Comparison of ENCODE assay signal across 21 cellular contexts in genomic region chr22:41364233-41364632, GRCh38. TPM values are rescaled to one million over a fixed set of nuclear protein-coding genes. Genes with fewer than 3 reads are reported as not detected.
A peak's percentile ranks its signal among the peaks of the same experiment; 100 is the strongest.
DNase-seq lines count a peak whose midpoint lies in the region; ATAC-seq, FAIRE-seq and TF ChIP-seq lines count a peak whose summit lies in the region.
"Had no signal": no experiment of that assay in that cellular context is flagged by ENCODE, and none has a peak within 500 bp of the region (broad histone marks: within the 10 kb centered on the region; RNA-seq: fewer than 3 reads in every experiment).

No MANE protein-coding gene starts in this region.

- peaks cover 9% of the 10 kb centered on the region; the same call in 1 of the 2 replicates for H3F3A ChIP-seq in GM23338 (replicated peaks; ENCODE audit: low read depth)

- no peaks in the 10 kb centered on the region for H3K9me2 ChIP-seq in GM23338 (ENCODE audit: insufficient read depth)

- H3K27ac Mint-ChIP-seq in GM23338 (peak overlapping the region; percentile 9; the same call in 1 of the 2 replicates), osteocyte (ENCODE audit: unreplicated experiment) (no peak overlapping the region)
- H3K27ac Mint-ChIP-seq: CD14-positive monocyte; CD8-positive, alpha-beta T cell had no signal

- H3K23ac ChIP-seq in neuronal stem cell (ENCODE audit: low read depth, low read length, poor library complexity), result no peak overlapping the region

- H3K36me3 ChIP-seq in GM23338 (ENCODE audit: insufficient read depth), result no peaks in the 10 kb centered on the region
- H3K36me3 ChIP-seq in neuronal stem cell (replicated peaks in 1 of 2; ENCODE audit: control insufficient read depth in 2 of 2, insufficient read depth in 2 of 2, low read length in 2 of 2), result peaks cover 3 to 7% of the 10 kb centered on the region in 2 donors
- H3K36me3 ChIP-seq: BE2C had no signal

- H2AK5ac ChIP-seq in neuronal stem cell (ENCODE audit: low read depth, low read length), result no peak overlapping the region

- H3K4me1 ChIP-seq in GM23338 (ENCODE audit: insufficient read depth) (peaks cover 29% of the 10 kb centered on the region), neuronal stem cell (ENCODE audit: control insufficient read depth in 2 of 2, insufficient read depth in 1 of 2, low read depth in 1 of 2, low read length in 2 of 2) (peaks cover 16 to 31% of the 10 kb centered on the region in 2 donors)

- no peak overlapping the region for H3K9ac ChIP-seq in neuronal stem cell (ENCODE audit: low read depth, low read length, poor library complexity)

- no peaks in the 10 kb centered on the region; the same call in 2 of the 3 replicates for H3K9me3 Mint-ChIP-seq in GM23338
- H3K9me3 Mint-ChIP-seq in osteocyte (ENCODE audit: unreplicated experiment), result no peaks in the 10 kb centered on the region
- H3K9me3 Mint-ChIP-seq: CD8-positive, alpha-beta T cell had no signal

- peak overlapping the region; percentile 21 for H2BK120ac ChIP-seq in neuronal stem cell (ENCODE audit: low read depth, low read length)

- H3K4me2 ChIP-seq in GM23338 (no peak overlapping the region), neuronal stem cell (ENCODE audit: insufficient read depth, low read length, poor library complexity, severe bottlenecking) (no peak overlapping the region)
- H3K4me2 ChIP-seq: A549 had no signal

- no peaks in the 10 kb centered on the region for H3K9me3 ChIP-seq in neuronal stem cell (replicated peaks in 1 of 2; ENCODE audit: control insufficient read depth in 2 of 2, insufficient read depth in 1 of 2, low read depth in 1 of 2, low read length in 2 of 2)
- H3K9me3 ChIP-seq: A549, BE2C had no signal

- DNase-seq in GM23338 (ENCODE audit: low spot score) (no peak), neuronal stem cell (ENCODE audit: low spot score) (no peak), urothelium cell line (ENCODE audit: low spot score) (no peak), osteocyte (ENCODE audit: extremely low spot score, unreplicated experiment) (no peak)
- DNase-seq in activated CD4-positive, alpha-beta T cell treated with anti-CD3 and anti-CD28 coated beads, Interleukin-2, amount 50 U/mL, for 4 hours, result no peak
- DNase-seq: BE2C; CD8-positive, alpha-beta T cell; COR-L47; DMS153; DMS79 treated with DMSO at 0.1 percent for 48 hours; EL; KBM-7 had no signal

- no peak for TF ChIP-seq CTCF in GM23338 (conservative IDR thresholded peaks at IDR 0.05; ENCODE audit: low read depth in 2 of 2)
- no peak for TF ChIP-seq CTCF in VCaP (conservative IDR thresholded peaks at IDR 0.05)
- no peak for TF ChIP-seq CTCF in osteocyte (IDR thresholded peaks at IDR 0.05)

- H3K27me3 Mint-ChIP-seq in GM23338 (ENCODE audit: insufficient read depth, low read depth, poor library complexity) (peaks cover 3% of the 10 kb centered on the region), osteocyte (ENCODE audit: unreplicated experiment) (no peaks in the 10 kb centered on the region)

- no peak overlapping the region for H3K27ac ChIP-seq in GM23338 (ENCODE audit: low read depth)
- H3K27ac ChIP-seq in VCaP, result 0 out of 2 replicates have a peak overlapping the region, but pooled peaks have one; percentile 18
- H3K27ac ChIP-seq in neuronal stem cell (replicated peaks; ENCODE audit: low read length), result no peak overlapping the region
- H3K27ac ChIP-seq: A549 had no signal

- H3K36me3 Mint-ChIP-seq in GM23338 (ENCODE audit: low read depth) (no peaks in the 10 kb centered on the region), osteocyte (ENCODE audit: unreplicated experiment) (peaks cover 3% of the 10 kb centered on the region)

- H3K4me3 Mint-ChIP-seq in GM23338, result no peak overlapping the region; the same call in 2 of the 3 replicates
- H3K4me3 Mint-ChIP-seq in osteocyte (ENCODE audit: unreplicated experiment), result no peak overlapping the region
- H3K4me3 Mint-ChIP-seq: CD14-positive monocyte; CD8-positive, alpha-beta T cell had no signal

- H3K27me3 ChIP-seq in GM23338 (ENCODE audit: insufficient read depth) (no peaks in the 10 kb centered on the region), neuronal stem cell (ENCODE audit: control insufficient read depth in 3 of 3, insufficient read depth in 3 of 3, low read depth in 1 of 3, low read length in 3 of 3) (peaks cover 0 to 3% (median 0%) of the 10 kb centered on the region in 3 experiments)
- H3K27me3 ChIP-seq: BE2C had no signal

- FAIRE-seq in urothelium cell line (lab: Jason Lieb, UNC), result peak; percentile 20
- FAIRE-seq: A549, D721Med, G401.6, GM12891, HTR-8/SVneo had no signal

- H2BK15ac ChIP-seq in neuronal stem cell (ENCODE audit: low read length), result no peak overlapping the region

- no peak overlapping the region for H3K14ac ChIP-seq in neuronal stem cell (ENCODE audit: low read length)

- H3K79me2 ChIP-seq in GM23338 (replicated peaks; ENCODE audit: insufficient read depth), result no peaks in the 10 kb centered on the region

- H2BK12ac ChIP-seq in neuronal stem cell (ENCODE audit: low read length), result peak overlapping the region; percentile 75

- no peak overlapping the region for H3K18ac ChIP-seq in neuronal stem cell (ENCODE audit: low read length)

- H2BK5ac ChIP-seq in neuronal stem cell (ENCODE audit: low read length), result no peak overlapping the region

- H4K20me1 ChIP-seq in GM23338 (replicated peaks; ENCODE audit: insufficient read depth), result no peaks in the 10 kb centered on the region

- WGBS in neuronal stem cell (ENCODE audit: extremely low coverage in 2 of 2, insufficient read length in 2 of 2, insufficient replicate concordance in 1 of 2), 2 donors, result no CpG with 5 or more reads among the region's 6 CpGs

- H4K8ac ChIP-seq in neuronal stem cell (ENCODE audit: low read depth, low read length), result no peak overlapping the region

- peaks cover 44% of the 10 kb centered on the region for H3K4me1 Mint-ChIP-seq in GM23338
- H3K4me1 Mint-ChIP-seq in osteocyte (ENCODE audit: unreplicated experiment), result peaks cover 16% of the 10 kb centered on the region

- H3K79me1 ChIP-seq in neuronal stem cell (ENCODE audit: low read depth, low read length), result peaks cover 3% of the 10 kb centered on the region

- H4K91ac ChIP-seq in neuronal stem cell (ENCODE audit: low read depth, low read length, poor library complexity), result no peak overlapping the region

- ATAC-seq in GM23338 (no peak), HG03039 (IDR thresholded peaks at IDR 0.05; ENCODE audit: unreplicated experiment) (no peak)
- ATAC-seq: A549; CD8-positive, alpha-beta T cell; HCT116 had no signal

- H3K4me3 ChIP-seq in GM23338 (no peak overlapping the region), neuronal stem cell (ENCODE audit: low read length in 2 of 2) (no peak overlapping the region)
- H3K4me3 ChIP-seq: A549 had no signal

- no peak overlapping the region for H2AFZ ChIP-seq in GM23338
- no peak overlapping the region for H2AFZ ChIP-seq in neuronal stem cell (ENCODE audit: low read length)

- no peak overlapping the region for H3K4ac ChIP-seq in neuronal stem cell (ENCODE audit: low read length)

TF ChIP-seq in GM23338, 12 proteins besides CTCF, POLR2A, EP300 and RAD21 (continues in another document):
- TF ChIP-seq STAT1 (IDR thresholded peaks at IDR 0.05; ENCODE audit: unreplicated experiment), result no peak
- TF ChIP-seq REST (IDR thresholded peaks at IDR 0.05; ENCODE audit: unreplicated experiment), result no peak
- no peak for TF ChIP-seq POLR2AphosphoS5 (IDR thresholded peaks at IDR 0.05; ENCODE audit: low read depth)
- no peak for TF ChIP-seq EZH2 (IDR thresholded peaks at IDR 0.05; ENCODE audit: low read depth, unreplicated experiment)
- TF ChIP-seq ZNF114 (CRISPR knock-in tag; IDR thresholded peaks at IDR 0.05), result no peak
- TF ChIP-seq ZNF331 (CRISPR knock-in tag; IDR thresholded peaks at IDR 0.05; ENCODE audit: low read depth), result no peak

RNA-seq across cellular contexts. Expression of gene TEF, which starts 17.5 kb away (rescaled TPM):
- 7.0 and 7.2 TPM in 2 replicates for total RNA-seq in GM23338 (2014; rRNA removed; shearing (Covaris generic))
- 2.3 and 2.4 TPM in 2 replicates for polyA plus RNA-seq in GM23338 (2016; fragmentation: Nextera tagmentation; extraction: Ambion mirVana)
- 15.1 TPM for polyA plus RNA-seq in neuronal stem cell (2013, experiment 1 of 2)
- 15.8 TPM for polyA plus RNA-seq in neuronal stem cell (2013, experiment 2 of 2)
- 5.7 and 6.8 TPM in 2 replicates for total RNA-seq in osteocyte
